24 cellular contexts compared by ENCODE assay signal in genomic region chrX:18468599-18468998, GRCh38. TPM values are rescaled to one million over a fixed set of nuclear protein-coding genes. Genes with fewer than 3 reads are reported as not detected.
DNase-seq lines count a peak whose midpoint lies in the region; ATAC-seq, FAIRE-seq and TF ChIP-seq lines count a peak whose summit lies in the region.
"Had no signal": no experiment of that assay in that cellular context is flagged by ENCODE, and none has a peak within 500 bp of the region (broad histone marks: within the 10 kb centered on the region; RNA-seq: fewer than 3 reads in every experiment).

No MANE protein-coding gene starts in this region.

- H3K4me3 Mint-ChIP-seq in stimulated activated effector memory CD8-positive, alpha-beta T cell treated with anti-CD3 and anti-CD28 coated beads, Interleukin-12 subunit alpha, Interleukin-12 subunit beta, amount 100 ng/mL, for 72 hours, result no peak overlapping the region
- H3K4me3 Mint-ChIP-seq: CD14-positive monocyte; CD4-positive, alpha-beta T cell; CD8-positive, alpha-beta memory T cell; HFFc6 had no signal

- no peaks in the 10 kb centered on the region for H3K9me3 Mint-ChIP-seq in stimulated activated effector memory CD8-positive, alpha-beta T cell treated with anti-CD3 and anti-CD28 coated beads, Interleukin-12 subunit alpha, Interleukin-12 subunit beta, amount 100 ng/mL, for 72 hours
- H3K9me3 Mint-ChIP-seq: CD14-positive monocyte; CD4-positive, alpha-beta T cell; CD8-positive, alpha-beta memory T cell; HFFc6 had no signal

- no peak overlapping the region for H3K4me2 ChIP-seq in GM12878 (ENCODE audit: control insufficient read depth, insufficient read depth)
- H3K4me2 ChIP-seq: BLaER1 treated with 17β-estradiol and CSF1 and Interleukin-3, amounts not matched to agents 10 nM and 100 nM had no signal

- H3K4me1 ChIP-seq in GM12878 (ENCODE audit: control insufficient read depth, insufficient read depth, low read length), result no peaks in the 10 kb centered on the region
- H3K4me1 ChIP-seq: BE2C; BLaER1 treated with 17β-estradiol and CSF1 and Interleukin-3, amounts not matched to agents 10 nM and 100 nM had no signal

- in situ Hi-C loops in GM12878 (cut with MboI), result no loop called here

- H2AFZ ChIP-seq in GM12878 (ENCODE audit: control insufficient read depth, low read depth, low read length), result no peak overlapping the region

- H3K27me3 ChIP-seq in GM12878 (replicated peaks in 1 of 2; ENCODE audit: control insufficient read depth in 2 of 2, insufficient read depth in 2 of 2, low read length in 1 of 2), result no peaks in the 10 kb centered on the region
- H3K27me3 ChIP-seq: BE2C had no signal

- no peak for TF ChIP-seq CTCF in GM12878 (IDR thresholded peaks at IDR 0.05 in 2 of 3, conservative IDR thresholded peaks at IDR 0.05 in 1 of 3; ENCODE audit: control insufficient read depth in 2 of 3, extremely low read depth in 1 of 3, insufficient read depth in 1 of 3, low read depth in 3 of 3, low read length in 3 of 3)

- no peak for DNase-seq in activated CD4-positive, CD25-positive, alpha-beta regulatory T cell treated with anti-CD3 and anti-CD28 coated beads, Interleukin-2, amount 50 U/mL, for 72 hours
- DNase-seq in GM12878 (ENCODE audit: low read depth, low spot score), result no peak
- DNase-seq in stimulated activated effector memory CD8-positive, alpha-beta T cell treated with anti-CD3 and anti-CD28 coated beads, Interleukin-12 subunit alpha, Interleukin-12 subunit beta, amount 100 ng/mL, for 72 hours (ENCODE audit: low spot score in 2 of 2), result no peak
- no peak for DNase-seq in NOMO-1 treated with dmso at 0.1 percent for 144 hours (lab: John Stamatoyannopoulos, UW; ENCODE audit: unreplicated experiment)
- no peak for DNase-seq in sciatic nerve (ENCODE audit: low spot score)
- DNase-seq: ACHN; AML-193; BE2C; CD4-positive, alpha-beta T cell; CD8-positive, alpha-beta memory T cell; DMS53; DMS79 treated with DMSO at 0.1 percent for 48 hours; GF-D8; GOT3; HFFc6 had no signal

- no peaks in the 10 kb centered on the region for H4K20me1 ChIP-seq in GM12878 (ENCODE audit: control insufficient read depth, insufficient read depth)
- H4K20me1 ChIP-seq: BLaER1 treated with 17β-estradiol and CSF1 and Interleukin-3, amounts not matched to agents 10 nM and 100 nM had no signal

- POLR2A ChIA-PET in GM12878 (lab: Charles Lee), result no interaction called here

- CTCF ChIA-PET in GM12878 (lab: Yijun Ruan, JAX), result no interaction called here

- H3K9ac ChIP-seq in GM12878 (ENCODE audit: control insufficient read depth, insufficient read depth, low read length), result no peak overlapping the region
- H3K9ac ChIP-seq: BLaER1 treated with 17β-estradiol and CSF1 and Interleukin-3, amounts not matched to agents 10 nM and 100 nM had no signal

- H3K9me3 ChIP-seq in GM12878 (replicated peaks; ENCODE audit: control insufficient read depth, insufficient read depth, low read length), result no peaks in the 10 kb centered on the region
- H3K9me3 ChIP-seq: BE2C; BLaER1 treated with 17β-estradiol and CSF1 and Interleukin-3, amounts not matched to agents 10 nM and 100 nM; HAP-1 had no signal

- H3K36me3 Mint-ChIP-seq in stimulated activated effector memory CD8-positive, alpha-beta T cell treated with anti-CD3 and anti-CD28 coated beads, Interleukin-12 subunit alpha, Interleukin-12 subunit beta, amount 100 ng/mL, for 72 hours, result no peaks in the 10 kb centered on the region
- H3K36me3 Mint-ChIP-seq: CD8-positive, alpha-beta memory T cell had no signal

- H3K4me3 ChIP-seq in GM12878, result no peak overlapping the region
- H3K4me3 ChIP-seq: BLaER1 treated with 17β-estradiol and CSF1 and Interleukin-3, amounts not matched to agents 10 nM and 100 nM; HAP-1 had no signal

- H3K4me1 Mint-ChIP-seq in stimulated activated effector memory CD8-positive, alpha-beta T cell treated with anti-CD3 and anti-CD28 coated beads, Interleukin-12 subunit alpha, Interleukin-12 subunit beta, amount 100 ng/mL, for 72 hours, result no peaks in the 10 kb centered on the region
- H3K4me1 Mint-ChIP-seq: CD14-positive monocyte; CD8-positive, alpha-beta memory T cell had no signal

- TF ChIP-seq RAD21 in GM12878 (IDR thresholded peaks at IDR 0.05; ENCODE audit: insufficient read depth, low read depth, low read length), result no peak

- H3K36me3 ChIP-seq in GM12878 (ENCODE audit: control insufficient read depth in 2 of 2, insufficient read depth in 2 of 2, low read length in 1 of 2), result no peaks in the 10 kb centered on the region
- H3K36me3 ChIP-seq: BE2C; BLaER1 treated with 17β-estradiol and CSF1 and Interleukin-3, amounts not matched to agents 10 nM and 100 nM; HAP-1 had no signal

- SMC1A ChIA-PET in GM12878 (lab: Charles Lee; ENCODE audit: uncharacterized antibody, unreplicated experiment), result no interaction called here

- no TSS peak for BruUV-seq in GM12878 (replicated peaks; lab: Mats Ljungman, UMichigan)

- no peaks in the 10 kb centered on the region for H3K79me2 ChIP-seq in GM12878 (ENCODE audit: control insufficient read depth, insufficient read depth, low read length)

- WGBS in GM12878 (ENCODE audit: insufficient coverage, insufficient replicate concordance, low lambda C conversion rate, missing lambda C conversion rate), result 15% methylated on average over 4 of the region's 4 CpGs

- H3K27ac ChIP-seq in GM12878 (ENCODE audit: control insufficient read depth, insufficient read depth), result no peak overlapping the region
- H3K27ac ChIP-seq: 22Rv1; BLaER1 treated with 17β-estradiol and CSF1 and Interleukin-3, amounts not matched to agents 10 nM and 100 nM had no signal

- RAD21 ChIA-PET in GM12878 (lab: Charles Lee; ENCODE audit: unreplicated experiment), result interaction anchor here (0.7 kb wide), 1 partner anchor 648 kb away, joined by 4 read pairs; no protein-coding TSS in a partner anchor

- no peak for FAIRE-seq in GM12878 (lab: Jason Lieb, UNC)
- FAIRE-seq: A204.1, GM19239, H54 had no signal

- ATAC-seq in activated CD4-positive, CD25-positive, alpha-beta regulatory T cell treated with anti-CD3 and anti-CD28 coated beads, Interleukin-2, amount 50 U/mL, for 24 hours, result peak; percentile 13 to 56
- ATAC-seq in GM12878, result no peak
- peak; percentile 55 for ATAC-seq in stimulated activated effector memory CD8-positive, alpha-beta T cell treated with anti-CD3 and anti-CD28 coated beads, Interleukin-12 subunit alpha, Interleukin-12 subunit beta, amount 100 ng/mL, for 72 hours
- no peak for ATAC-seq in sciatic nerve

- no peak overlapping the region for H3K27ac Mint-ChIP-seq in stimulated activated effector memory CD8-positive, alpha-beta T cell treated with anti-CD3 and anti-CD28 coated beads, Interleukin-12 subunit alpha, Interleukin-12 subunit beta, amount 100 ng/mL, for 72 hours
- H3K27ac Mint-ChIP-seq: CD14-positive monocyte; CD4-positive, alpha-beta T cell; CD8-positive, alpha-beta memory T cell; HFFc6 had no signal

- TF ChIP-seq EP300 in GM12878 (IDR thresholded peaks at IDR 0.05; ENCODE audit: borderline replicate concordance in 1 of 2, control insufficient read depth in 1 of 2, low read depth in 2 of 2, low read length in 2 of 2), result no peak

- no peak for TF ChIP-seq POLR2A in GM12878 (IDR thresholded peaks at IDR 0.05; ENCODE audit: low read depth, low read length)

- intact Hi-C loops in GM12878 (cut with micrococcal nuclease; ENCODE audit: unreplicated experiment), result no loop called here
- intact Hi-C loops in sciatic nerve (cut with DNase I), result no loop called here

TF ChIP-seq in GM12878, 131 proteins besides CTCF, POLR2A, EP300 and RAD21:
- TF ChIP-seq NFIC (IDR thresholded peaks at IDR 0.05; ENCODE audit: low read depth, low read length), result peak; percentile 32; the same call in 1 of the 2 replicates
- no peak for TF ChIP-seq KDM1A (IDR thresholded peaks at IDR 0.05; ENCODE audit: borderline replicate concordance)
- TF ChIP-seq BCL3 (IDR thresholded peaks at IDR 0.05; ENCODE audit: borderline replicate concordance, insufficient read depth, low read depth, low read length, poor library complexity, severe bottlenecking), result no peak
- no peak for TF ChIP-seq ESRRA (IDR thresholded peaks at IDR 0.05; ENCODE audit: low read length)
- no peak for TF ChIP-seq SIX5 (IDR thresholded peaks at IDR 0.05; ENCODE audit: low read depth, low read length, severe bottlenecking)
- 0 out of 2 replicates have a peak, but pooled peaks have one; percentile 34 for TF ChIP-seq CREM (IDR thresholded peaks at IDR 0.05; ENCODE audit: low read depth)
- TF ChIP-seq JUNB (IDR thresholded peaks at IDR 0.05), result peak; percentile 85
- no peak for TF ChIP-seq ATF7 (IDR thresholded peaks at IDR 0.05; ENCODE audit: low read depth)

RNA-seq across cellular contexts. Expression of gene CDKL5, which starts 43.2 kb away (rescaled TPM):
- 34.6 and 36.4 TPM in 2 replicates for total RNA-seq in GM12878 (2013; cell fraction: nucleolus; rRNA removed)
- 7.3 and 10.2 TPM in 2 replicates for total RNA-seq in GM12878 (2014; rRNA removed)
- total RNA-seq in GM12878 (2014; rRNA removed; fragmentation: Illumina TruSeq; extraction: Trizol), result 11.2 and 12.4 TPM in 2 replicates
- total RNA-seq in GM12878 (2021), result 14.5 and 15.3 TPM in 2 replicates
- polyA plus RNA-seq in GM12878 (2011; ENCODE audit: low read depth), result 0.59 TPM
- polyA plus RNA-seq in GM12878 (2011; rRNA removed), result 1.9 and 2.3 TPM in 2 replicates
- 0.92 and 1.1 TPM in 2 replicates for polyA plus RNA-seq in GM12878 (2011; cell fraction: cytosol; rRNA removed)
- 1.4 and 1.5 TPM in 2 replicates for polyA plus RNA-seq in GM12878 (2011; cell fraction: nucleus; rRNA removed)
- 0.93 and 1.0 TPM in 2 replicates for polyA plus RNA-seq in GM12878 (2012)
- 9.4 and 11.5 TPM in 2 replicates for polyA plus RNA-seq in GM12878 (2014; fragmentation: Illumina TruSeq; extraction: Trizol)
- 1 to 10 TPM; 1.4 to 2.3 TPM for polyA plus RNA-seq in GM12878 (2014; fragmentation: Nextera tagmentation; extraction: Ambion mirVana)
- 5.8 and 6.6 TPM in 2 replicates for polyA plus RNA-seq in GM12878 (2014; rRNA removed)
- polyA plus RNA-seq in GM12878 (2016; fragmentation: Nextera tagmentation; extraction: Ambion mirVana), result 1 to 10 TPM; 4.9 to 6.0 TPM
- polyA minus RNA-seq in GM12878 (2011; rRNA and poly(A)+ RNA removed), result 4.9 and 5.2 TPM in 2 replicates
- 1.0 and 1.1 TPM in 2 replicates for polyA minus RNA-seq in GM12878 (2011; cell fraction: cytosol; rRNA and poly(A)+ RNA removed)
- polyA minus RNA-seq in GM12878 (2011; cell fraction: nucleus; rRNA and poly(A)+ RNA removed), result 2.4 and 2.5 TPM in 2 replicates
- 13.6 TPM for total RNA-seq in sciatic nerve
- total RNA-seq: G401 had no signal

Comparison
In these comparisons a context has a peak if more than half of its experiments do, and no peak if none do; other contexts are left out.
1. ATAC-seq: peak in activated CD4-positive, CD25-positive, alpha-beta regulatory T cell treated with anti-CD3 and anti-CD28 coated beads, Interleukin-2, amount 50 U/mL, for 24 hours (2 of 2) and stimulated activated effector memory CD8-positive, alpha-beta T cell treated with anti-CD3 and anti-CD28 coated beads, Interleukin-12 subunit alpha, Interleukin-12 subunit beta, amount 100 ng/mL, for 72 hours (single experiment); none in GM12878 (single experiment) and sciatic nerve (single experiment).